2 cellular contexts compared by ENCODE assay signal in genomic region chr1:91895832-91896556, GRCh38.
TF ChIP-seq lines count a peak whose summit lies in the region.

No MANE protein-coding gene starts in this region.

TF ChIP-seq in IMR-90, 13 proteins besides CTCF, POLR2A, EP300 and RAD21:
- TF ChIP-seq MXI1 (IDR thresholded peaks at IDR 0.05; ENCODE audit: borderline replicate concordance, low read depth, low read length) (no peak), ELK1 (IDR thresholded peaks at IDR 0.05; ENCODE audit: borderline replicate concordance, low read depth, low read length) (no peak), NFE2L2 (IDR thresholded peaks at IDR 0.05; ENCODE audit: low read depth, low read length) (no peak), RCOR1 (IDR thresholded peaks at IDR 0.05; ENCODE audit: insufficient replicate concordance, low read length) (no peak)

TF ChIP-seq in K562, 482 proteins besides CTCF, POLR2A, EP300 and RAD21:
- TF ChIP-seq POLR2AphosphoS5 (IDR thresholded peaks at IDR 0.05; ENCODE audit: control insufficient read depth, insufficient read depth, low read depth, low read length): no peak
- TF ChIP-seq SMARCC2 (IDR thresholded peaks at IDR 0.05; ENCODE audit: low read depth): no peak
- no peak for TF ChIP-seq CREBBP (IDR thresholded peaks at IDR 0.05; ENCODE audit: low read depth, low read length)
- no peak for TF ChIP-seq CHCHD3 (CRISPR knock-in tag; IDR thresholded peaks at IDR 0.05)
- no peak for TF ChIP-seq CBX2 (IDR thresholded peaks at IDR 0.05; ENCODE audit: insufficient read depth, low read length, poor library complexity, severe bottlenecking)
- no peak for TF ChIP-seq ZBTB11 (CRISPR knock-in tag; IDR thresholded peaks at IDR 0.05)
- no peak for TF ChIP-seq XRCC3 (IDR thresholded peaks at IDR 0.05)
- no peak for TF ChIP-seq PHTF2 (CRISPR knock-in tag; IDR thresholded peaks at IDR 0.05)
- TF ChIP-seq E2F8 (IDR thresholded peaks at IDR 0.05; ENCODE audit: low read depth, partially characterized antibody): no peak
- no peak for TF ChIP-seq ZHX1 (conservative IDR thresholded peaks at IDR 0.05; ENCODE audit: low read length)
- no peak for TF ChIP-seq MGA (IDR thresholded peaks at IDR 0.05)
- TF ChIP-seq TCF3 (CRISPR knock-in tag; IDR thresholded peaks at IDR 0.05): no peak
- TF ChIP-seq ZFPM2 (CRISPR knock-in tag; IDR thresholded peaks at IDR 0.05): no peak
- no peak for TF ChIP-seq HMGN3 (IDR thresholded peaks at IDR 0.05; ENCODE audit: borderline replicate concordance, extremely low read depth, insufficient read length, low read depth, low read length)
- no peak for TF ChIP-seq SMAD4 (CRISPR knock-in tag; conservative IDR thresholded peaks at IDR 0.05)
- no peak for TF ChIP-seq CEBPZ (IDR thresholded peaks at IDR 0.05; ENCODE audit: borderline replicate concordance, low read depth, low read length)
